In genomic region chr17:35743911-35744328, GRCh38 we compare ENCODE assay signal across 11 cellular contexts. TPM values are rescaled to one million over a fixed set of nuclear protein-coding genes. Genes with fewer than 3 reads are reported as not detected.
A peak's percentile ranks its signal among the peaks of the same experiment; 100 is the strongest.
DNase-seq lines count a peak whose midpoint lies in the region; ATAC-seq, FAIRE-seq and TF ChIP-seq lines count a peak whose summit lies in the region.
"Had no signal": no experiment of that assay in that cellular context is flagged by ENCODE, and none has a peak within 500 bp of the region (broad histone marks: within the 10 kb centered on the region; RNA-seq: fewer than 3 reads in every experiment).

No MANE protein-coding gene starts in this region.

- peaks cover 4% of the 10 kb centered on the region for H3K23me2 ChIP-seq in H9 (ENCODE audit: insufficient read length, low read depth, low read length, poor library complexity, severe bottlenecking)

- H3K9me3 Mint-ChIP-seq in H9, result peaks cover 0 to 6% of the 10 kb centered on the region in 2 experiments; a peak in 2 of 5 replicates
- H3K9me3 Mint-ChIP-seq: dendritic cell treated with granulocyte-macrophage colony-stimulating factor and Interleukin-4, amounts not matched to agents 40 ng/mL and 50 ng/mL, for 4 days; mesothelial cell of epicardium had no signal

- H3K4me3 Mint-ChIP-seq in H9, result no peak overlapping the region; a peak in 1 of 5 replicates
- H3K4me3 Mint-ChIP-seq: dendritic cell treated with granulocyte-macrophage colony-stimulating factor and Interleukin-4, amounts not matched to agents 40 ng/mL and 50 ng/mL, for 4 days; mesothelial cell of epicardium had no signal

- ATAC-seq in A549, result no peak
- no peak for ATAC-seq in GM21381 (IDR thresholded peaks at IDR 0.05; ENCODE audit: unreplicated experiment)

- no peaks in the 10 kb centered on the region for H3K79me1 ChIP-seq in H9 (ENCODE audit: insufficient read depth, low read depth, low read length, poor library complexity, severe bottlenecking)

- no peak for FAIRE-seq in A549 (lab: Jason Lieb, UNC)
- FAIRE-seq: TTC549 had no signal

- no peak overlapping the region for H3K23ac ChIP-seq in H9 (ENCODE audit: insufficient read length, low read depth, low read length)

- H3K4me3 ChIP-seq in A549, result no peak overlapping the region
- no peak overlapping the region for H3K4me3 ChIP-seq in SJCRH30

- peaks cover 59% of the 10 kb centered on the region for H3K27me3 Mint-ChIP-seq in H9 (ENCODE audit: low read depth)

- H3K18ac ChIP-seq in H9 (ENCODE audit: insufficient read length, low read depth, low read length), result no peak overlapping the region

- 41% methylated on average over 2 of the region's 2 CpGs for WGBS in A549 (ENCODE audit: missing lambda C conversion rate)
- no CpG with 5 or more reads among the region's 2 CpGs for WGBS in H9 (ENCODE audit: extremely low coverage, insufficient read length, low lambda C conversion rate)

- H4K8ac ChIP-seq in H9 (replicated peaks; ENCODE audit: insufficient read length, low read depth, low read length), result no peak overlapping the region

- H3K4me2 ChIP-seq in A549, result no peak overlapping the region
- H3K4me2 ChIP-seq in H9 (ENCODE audit: insufficient read depth, insufficient read length, low read length), result no peak overlapping the region

- H3T11ph ChIP-seq in H9 (ENCODE audit: low read length), result no peak overlapping the region

- no peak overlapping the region for H3K14ac ChIP-seq in H9 (ENCODE audit: insufficient read depth, low read length)

- peaks cover 10% of the 10 kb centered on the region; the same call in 1 of the 3 replicates for H3K4me1 ChIP-seq in A549
- H3K4me1 ChIP-seq in H9 (ENCODE audit: insufficient read depth, low read length), result no peaks in the 10 kb centered on the region
- H3K4me1 ChIP-seq in SJCRH30, result no peaks in the 10 kb centered on the region

- no peak overlapping the region for H2AK5ac ChIP-seq in H9 (ENCODE audit: insufficient read length, low read length)

- H3K36me3 ChIP-seq in SJCRH30, result no peaks in the 10 kb centered on the region

- H2BK12ac ChIP-seq in H9 (ENCODE audit: insufficient read length, low read depth, low read length), result no peak overlapping the region

- no peaks in the 10 kb centered on the region for H4K20me1 ChIP-seq in H9 (ENCODE audit: control insufficient read depth, insufficient read depth, insufficient read length)

- H3K79me2 ChIP-seq in H9 (ENCODE audit: insufficient read depth, low read length), result no peaks in the 10 kb centered on the region

- no peak overlapping the region for H3K4ac ChIP-seq in H9 (ENCODE audit: low read depth, low read length)

- no peak overlapping the region for H2BK5ac ChIP-seq in H9 (ENCODE audit: insufficient read length, low read length)

- no peak for TF ChIP-seq POLR2A in A549 (IDR thresholded peaks at IDR 0.05; ENCODE audit: low read length)

- H3K27me3 ChIP-seq in H9 (ENCODE audit: insufficient read depth, low read length), result peaks cover 19% of the 10 kb centered on the region; the same call in 1 of the 2 replicates
- H3K27me3 ChIP-seq in SJCRH30, result peaks cover 23% of the 10 kb centered on the region

- H3K36me3 Mint-ChIP-seq in H9 (ENCODE audit: insufficient read depth in 1 of 3, low read depth in 3 of 3), result no peaks in the 10 kb centered on the region; a peak in 1 of 7 replicates
- H3K36me3 Mint-ChIP-seq: mesothelial cell of epicardium had no signal

- peak in 1 of 2 experiments; percentile 49 for DNase-seq in A549 (ENCODE audit: low read depth in 1 of 2, low spot score in 1 of 2)
- peak; percentile 75 for DNase-seq in H9
- DNase-seq in SJCRH30, result peak; percentile 64 to 73
- DNase-seq in fibroblast of peridontal ligament (ENCODE audit: extremely low read depth), result peak; percentile 39
- no peak for DNase-seq in ureter (ENCODE audit: low spot score)
- DNase-seq in activated CD4-positive, CD25-positive, alpha-beta regulatory T cell treated with anti-CD3 and anti-CD28 coated beads, Interleukin-2, amount 50 U/mL, for 72 hours, result no peak
- no peak for DNase-seq in DMS114 treated with DMSO at 0.1 percent for 48 hours (lab: John Stamatoyannopoulos, UW; ENCODE audit: unreplicated experiment)

- no peak overlapping the region for H2AFZ ChIP-seq in H9 (ENCODE audit: low read length)

- no peak overlapping the region for H3K56ac ChIP-seq in H9 (ENCODE audit: insufficient read length, low read depth, low read length)

- CTCF ChIA-PET in A549 (lab: Yijun Ruan, JAX), result interaction anchor here (0.6 to 34.8 kb wide), 10 partner anchors 15 to 206 kb away, joined by 3 to 1116 read pairs (median 8); partner anchors contain the start of genes C17orf50, RASL10B and SLFN12L

- H2BK120ac ChIP-seq in H9 (ENCODE audit: low read depth, low read length, poor library complexity, severe bottlenecking), result no peak overlapping the region

- H3K27ac Mint-ChIP-seq in H9, result no peak overlapping the region
- H3K27ac Mint-ChIP-seq: dendritic cell treated with granulocyte-macrophage colony-stimulating factor and Interleukin-4, amounts not matched to agents 40 ng/mL and 50 ng/mL, for 4 days; mesothelial cell of epicardium had no signal

- POLR2A ChIA-PET in A549 (lab: Yijun Ruan, JAX), result no interaction called here

- H4K5ac ChIP-seq in H9 (ENCODE audit: insufficient read length, low read depth, low read length), result no peak overlapping the region

- no peaks in the 10 kb centered on the region for H3K9me3 ChIP-seq in A549
- H3K9me3 ChIP-seq in H9 (ENCODE audit: control insufficient read depth, low read depth, low read length), result no peaks in the 10 kb centered on the region
- no peaks in the 10 kb centered on the region for H3K9me3 ChIP-seq in SJCRH30 (replicated peaks)

- no peak overlapping the region for H4K91ac ChIP-seq in H9 (ENCODE audit: insufficient read length, low read depth, low read length)

- H2BK15ac ChIP-seq in H9 (ENCODE audit: low read depth, low read length), result no peak overlapping the region

- no peak for TF ChIP-seq RAD21 in A549 (conservative IDR thresholded peaks at IDR 0.05 in 1 of 2, IDR thresholded peaks at IDR 0.05 in 1 of 2)

- H3K9ac ChIP-seq in H9 (ENCODE audit: extremely low read depth, insufficient read length, low read length), result no peak overlapping the region

- TF ChIP-seq CTCF in A549 (IDR thresholded peaks at IDR 0.05) (no peak), H9 (conservative IDR thresholded peaks at IDR 0.05) (no peak)

- peaks cover 7 to 16% of the 10 kb centered on the region in 2 experiments for H3K4me1 Mint-ChIP-seq in H9

- TF ChIP-seq EP300 in A549 (IDR thresholded peaks at IDR 0.05), result no peak

- H2BK20ac ChIP-seq in H9 (ENCODE audit: low read depth, low read length, poor library complexity, severe bottlenecking), result no peak overlapping the region

- no peak overlapping the region for H3K27ac ChIP-seq in A549
- H3K27ac ChIP-seq in H9 (ENCODE audit: insufficient read length, low read depth, low read length), result no peak overlapping the region
- no peak overlapping the region for H3K27ac ChIP-seq in SJCRH30

TF ChIP-seq in A549, 52 proteins besides CTCF, POLR2A, EP300 and RAD21 (continues in another document):
- no peak for TF ChIP-seq RFX5 (IDR thresholded peaks at IDR 0.05)
- TF ChIP-seq ZC3H11A (IDR thresholded peaks at IDR 0.05), result no peak
- no peak for TF ChIP-seq CBX8 (IDR thresholded peaks at IDR 0.05)
- TF ChIP-seq ZFP36 (IDR thresholded peaks at IDR 0.05; ENCODE audit: borderline replicate concordance, partially characterized antibody), result no peak
- TF ChIP-seq NPAS2 (CRISPR knock-in tag; IDR thresholded peaks at IDR 0.05; ENCODE audit: borderline replicate concordance), result no peak
- 0 out of 2 replicates have a peak, but pooled peaks have one; percentile 39 for TF ChIP-seq HOXB5 (CRISPR knock-in tag; IDR thresholded peaks at IDR 0.05)
- no peak for TF ChIP-seq RARB (CRISPR knock-in tag; IDR thresholded peaks at IDR 0.05)
- TF ChIP-seq FOSB (CRISPR knock-in tag; IDR thresholded peaks at IDR 0.05), result no peak

RNA-seq across cellular contexts. Expression of gene GAS2L2, which starts 9.1 kb away (rescaled TPM):
- polyA plus RNA-seq in A549 (2011; rRNA removed), result 0.06 and 0.12 TPM in 2 replicates
- polyA plus RNA-seq in A549 (2012; cell fraction: cytosol; rRNA removed), result 0.04 TPM in 2 replicates
- 0.34 and 0.42 TPM in 2 replicates for polyA plus RNA-seq in A549 (2012; cell fraction: nucleus; rRNA removed)
- polyA plus RNA-seq in A549 (2017; fragmentation: RNase III; extraction: RNeasy Plus Mini Kit Qiagen cat#74134 plus additional on column Dnase treatment), result 0.09 to 0.15 TPM (median 0.13 TPM) in 3 replicates
- polyA minus RNA-seq in A549 (2011; rRNA and poly(A)+ RNA removed), result 0.04 and 0.10 TPM in 2 replicates
- not detected in 2 replicates for total RNA-seq in H9 (2021)
- total RNA-seq in SJCRH30 (2014; rRNA removed; shearing (Covaris generic)), result not detected in 2 replicates
- not detected for total RNA-seq in ureter

RNA-seq across cellular contexts. Expression of gene RASL10B, which starts 12.5 kb away (rescaled TPM):
- polyA plus RNA-seq in A549 (2011; rRNA removed) (0.05 and 0.07 TPM in 2 replicates), A549 (2017; fragmentation: RNase III; extraction: RNeasy Plus Mini Kit Qiagen cat#74134 plus additional on column Dnase treatment) (0.10 to 0.26 TPM (median 0.24 TPM) in 3 replicates)
- polyA plus RNA-seq in A549 (2012; cell fraction: cytosol; rRNA removed), result 0.12 and 0.17 TPM in 2 replicates
- 0.11 and 0.31 TPM in 2 replicates for polyA plus RNA-seq in A549 (2012; cell fraction: nucleus; rRNA removed)
- polyA minus RNA-seq in A549 (2011; rRNA and poly(A)+ RNA removed), result 0.21 and 0.34 TPM in 2 replicates
- total RNA-seq in H9 (2021) (15.0 and 15.9 TPM in 2 replicates), ureter (2.7 TPM)
- 28.3 and 29.2 TPM in 2 replicates for total RNA-seq in SJCRH30 (2014; rRNA removed; shearing (Covaris generic))

RNA-seq across cellular contexts. Expression of gene C17orf50, which starts 16.8 kb away (rescaled TPM):
- polyA plus RNA-seq in A549 (2011; rRNA removed) (0.19 TPM in 1 of 2 replicates, not detected in the other), A549 (2017; fragmentation: RNase III; extraction: RNeasy Plus Mini Kit Qiagen cat#74134 plus additional on column Dnase treatment) (0.12 to 0.28 TPM (median 0.22 TPM) in 3 replicates)
- 0.31 and 0.32 TPM in 2 replicates for polyA plus RNA-seq in A549 (2012; cell fraction: cytosol; rRNA removed)
- 0.24 TPM in 1 of 2 replicates, not detected in the other for polyA plus RNA-seq in A549 (2012; cell fraction: nucleus; rRNA removed)
- not detected in 2 replicates for polyA minus RNA-seq in A549 (2011; rRNA and poly(A)+ RNA removed)
- total RNA-seq in H9 (2021) (not detected in 2 replicates), ureter (not detected)
- not detected in 2 replicates for total RNA-seq in SJCRH30 (2014; rRNA removed; shearing (Covaris generic))
- total RNA-seq: mesothelial cell of epicardium had no signal

RNA-seq across cellular contexts. Expression of gene MMP28, which starts 51.5 kb away (rescaled TPM):
- polyA plus RNA-seq in A549 (2011; rRNA removed) (6.7 and 7.1 TPM in 2 replicates), A549 (2017; fragmentation: RNase III; extraction: RNeasy Plus Mini Kit Qiagen cat#74134 plus additional on column Dnase treatment) (5.2 to 8.3 TPM (median 6.6 TPM) in 3 replicates)
- 5.0 and 5.1 TPM in 2 replicates for polyA plus RNA-seq in A549 (2012; cell fraction: cytosol; rRNA removed)
- 4.7 and 7.1 TPM in 2 replicates for polyA plus RNA-seq in A549 (2012; cell fraction: nucleus; rRNA removed)
- polyA minus RNA-seq in A549 (2011; rRNA and poly(A)+ RNA removed), result 3.5 and 4.4 TPM in 2 replicates
- total RNA-seq in H9 (2021) (not detected in 2 replicates), ureter (23.5 TPM)
- total RNA-seq in SJCRH30 (2014; rRNA removed; shearing (Covaris generic)), result not detected in 2 replicates

Comparison
In these comparisons a context has a peak if more than half of its experiments do, and no peak if none do; other contexts are left out.
1. DNase-seq: peak in H9 (single experiment), SJCRH30 (2 of 2) and fibroblast of peridontal ligament (single experiment); none in ureter (single experiment), activated CD4-positive, CD25-positive, alpha-beta regulatory T cell treated with anti-CD3 and anti-CD28 coated beads, Interleukin-2, amount 50 U/mL, for 72 hours (single experiment) and DMS114 treated with DMSO at 0.1 percent for 48 hours (single experiment).